In genomic region chr6:26202201-26202611, GRCh38 we compare ENCODE assay signal across 1 cellular context.
TF ChIP-seq lines count a peak whose summit lies in the region.

No MANE protein-coding gene starts in this region.

TF ChIP-seq in IMR-90, 13 proteins besides CTCF, POLR2A, EP300 and RAD21 (continued from another document):
- no peak for TF ChIP-seq RFX5 (IDR thresholded peaks at IDR 0.05; ENCODE audit: low read depth, low read length)
- TF ChIP-seq NFE2L2 (IDR thresholded peaks at IDR 0.05; ENCODE audit: low read depth, low read length) = no peak
